8 cellular contexts compared by ENCODE assay signal in the genomic region with DNA sequence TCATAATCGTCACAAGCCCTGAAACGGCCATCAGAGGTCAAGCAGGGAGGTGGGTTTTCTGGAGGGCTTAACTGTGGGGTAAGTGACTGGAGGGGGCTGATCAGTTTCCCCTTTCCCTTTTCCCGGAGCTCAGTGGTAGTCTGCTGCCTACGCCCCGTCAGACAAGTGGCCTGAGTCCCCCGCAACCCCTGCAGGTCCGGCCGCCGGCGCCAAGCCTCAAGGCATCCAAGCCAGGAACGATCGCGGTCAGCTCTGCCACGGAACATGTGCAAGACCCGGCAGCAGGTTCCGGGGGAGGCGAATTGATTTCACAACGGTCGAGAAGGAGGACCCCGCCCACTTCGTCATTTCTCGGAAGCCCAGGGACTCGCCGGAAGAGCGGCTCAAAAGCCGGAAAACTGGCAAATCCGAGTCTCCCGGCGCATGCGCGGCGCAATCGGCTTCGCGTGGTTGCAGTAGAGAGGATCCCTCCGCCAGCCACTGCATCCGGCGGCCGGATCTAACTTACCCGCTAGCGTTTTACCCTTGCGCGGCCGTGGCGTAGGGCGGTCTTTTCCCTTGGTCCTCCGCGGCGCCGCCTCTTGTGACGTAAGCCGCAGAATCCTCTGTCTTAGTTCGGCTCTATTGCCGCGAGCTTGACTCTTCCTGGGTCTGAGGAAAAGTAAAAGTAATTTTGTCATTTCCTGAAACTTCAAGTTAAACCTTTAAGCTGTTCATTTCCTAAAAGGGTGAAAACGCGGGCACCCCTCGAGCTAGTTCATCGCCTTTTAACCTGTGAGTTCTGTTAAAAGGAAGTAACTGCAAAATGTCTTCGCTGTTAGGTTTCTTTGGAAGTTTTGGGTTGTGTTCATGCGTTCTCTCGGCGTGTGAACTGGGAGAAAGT. TPM values are rescaled to one million over a fixed set of nuclear protein-coding genes. Genes with fewer than 3 reads are reported as not detected.
DNase-seq lines count a peak whose midpoint lies in the region; ATAC-seq and TF ChIP-seq lines count a peak whose summit lies in the region.

No MANE protein-coding gene starts in this region.

- intact Hi-C loops in left ventricle myocardium superior (cut with micrococcal nuclease): no loop called here

- H3K9me3 Mint-ChIP-seq in progenitor cell of endocrine pancreas (ENCODE audit: low read depth): peaks cover 9% of the 10 kb centered on the region

- peak; percentile 92 to 97 for DNase-seq in NCI-H187 (lab: John Stamatoyannopoulos, UW)
- DNase-seq in T-helper 2 cell: peak; percentile 94 to 100 (median 99)
- peak; percentile 84 to 100 (median 98) for DNase-seq in anterior cingulate cortex (lab: John Stamatoyannopoulos, UW)
- DNase-seq in left ventricle myocardium superior: peak; percentile 99
- peak; percentile 95 for DNase-seq in progenitor cell of endocrine pancreas (ENCODE audit: low spot score, unreplicated experiment)
- DNase-seq in ureter (ENCODE audit: low spot score): peak; percentile 100

- peaks cover 14% of the 10 kb centered on the region for H3K36me3 Mint-ChIP-seq in progenitor cell of endocrine pancreas (ENCODE audit: insufficient read depth)

- no peak for TF ChIP-seq CTCF in progenitor cell of endocrine pancreas (IDR thresholded peaks at IDR 0.05; ENCODE audit: unreplicated experiment)

- ATAC-seq in GM18502 (IDR thresholded peaks at IDR 0.05; ENCODE audit: poor library complexity, unreplicated experiment) (peak; percentile 94), HG02943 (IDR thresholded peaks at IDR 0.05; ENCODE audit: low read depth, unreplicated experiment) (peak; percentile 96), left ventricle myocardium superior (peak; percentile 97)

- peak overlapping the region; percentile 95 for H3K27ac Mint-ChIP-seq in progenitor cell of endocrine pancreas

- H3K27me3 Mint-ChIP-seq in progenitor cell of endocrine pancreas: peaks cover 6% of the 10 kb centered on the region

- peak overlapping the region; percentile 88 for H3K4me3 Mint-ChIP-seq in progenitor cell of endocrine pancreas (ENCODE audit: low read depth)

- peaks cover 11% of the 10 kb centered on the region for H3K4me1 Mint-ChIP-seq in progenitor cell of endocrine pancreas (ENCODE audit: low read depth)

RNA-seq across cellular contexts. Expression of a gene that starts 14.9 kb away (rescaled TPM):
- total RNA-seq in left ventricle myocardium superior: 30.7 TPM
- 155 and 157 TPM in 2 replicates for total RNA-seq in progenitor cell of endocrine pancreas
- total RNA-seq in ureter: 172 TPM

Comparison
In these comparisons a context has a peak if more than half of its experiments do, and no peak if none do; other contexts are left out.
1. Peak in every context shown above with its lines: DNase-seq and ATAC-seq.